ENCODE assay signal across 7 cellular contexts in genomic region chr7:73954861-73955260, GRCh38.
"Had no signal": no experiment of that assay in that cellular context is flagged by ENCODE, and none has a peak within 500 bp of the region (broad histone marks: within the 10 kb centered on the region; RNA-seq: fewer than 3 reads in every experiment).

No MANE protein-coding gene starts in this region.

- H3K27ac ChIP-seq: HL-60, KMS-11 had no signal

- DNase-seq: IMR-90, KBM-7, KG1 had no signal

- ATAC-seq: HepG2 had no signal

- FAIRE-seq: HepG2, HTR-8/SVneo had no signal

- H3K9ac ChIP-seq: KMS-11 had no signal

- H3K4me2 ChIP-seq: KMS-11 had no signal
